2 cellular contexts compared by ENCODE assay signal in genomic region chr11:46120711-46121327, GRCh38.
TF ChIP-seq lines count a peak whose summit lies in the region.

No MANE protein-coding gene starts in this region.

TF ChIP-seq in HEK293, 187 proteins besides CTCF, POLR2A, EP300 and RAD21 (continued from another document and continues in another):
- peak; percentile 86 for TF ChIP-seq PRDM10 (tag by site-specific recombination; IDR thresholded peaks at IDR 0.05)
- TF ChIP-seq IKZF3 (tag by site-specific recombination; IDR thresholded peaks at IDR 0.05) = peak; percentile 90
- TF ChIP-seq, protein P1, sequence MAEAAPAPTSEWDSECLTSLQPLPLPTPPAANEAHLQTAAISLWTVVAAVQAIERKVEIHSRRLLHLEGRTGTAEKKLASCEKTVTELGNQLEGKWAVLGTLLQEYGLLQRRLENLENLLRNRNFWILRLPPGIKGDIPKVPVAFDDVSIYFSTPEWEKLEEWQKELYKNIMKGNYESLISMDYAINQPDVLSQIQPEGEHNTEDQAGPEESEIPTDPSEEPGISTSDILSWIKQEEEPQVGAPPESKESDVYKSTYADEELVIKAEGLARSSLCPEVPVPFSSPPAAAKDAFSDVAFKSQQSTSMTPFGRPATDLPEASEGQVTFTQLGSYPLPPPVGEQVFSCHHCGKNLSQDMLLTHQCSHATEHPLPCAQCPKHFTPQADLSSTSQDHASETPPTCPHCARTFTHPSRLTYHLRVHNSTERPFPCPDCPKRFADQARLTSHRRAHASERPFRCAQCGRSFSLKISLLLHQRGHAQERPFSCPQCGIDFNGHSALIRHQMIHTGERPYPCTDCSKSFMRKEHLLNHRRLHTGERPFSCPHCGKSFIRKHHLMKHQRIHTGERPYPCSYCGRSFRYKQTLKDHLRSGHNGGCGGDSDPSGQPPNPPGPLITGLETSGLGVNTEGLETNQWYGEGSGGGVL (tag by site-specific recombination; IDR thresholded peaks at IDR 0.05) = peak; percentile 98
- peak; percentile 63; the same call in 1 of the 2 replicates for TF ChIP-seq SP3 (tag by site-specific recombination; IDR thresholded peaks at IDR 0.05)
- TF ChIP-seq ZNF10 (tag by site-specific recombination; IDR thresholded peaks at IDR 0.05) = peak; percentile 8; the same call in 1 of the 2 replicates
- TF ChIP-seq, protein P2, sequence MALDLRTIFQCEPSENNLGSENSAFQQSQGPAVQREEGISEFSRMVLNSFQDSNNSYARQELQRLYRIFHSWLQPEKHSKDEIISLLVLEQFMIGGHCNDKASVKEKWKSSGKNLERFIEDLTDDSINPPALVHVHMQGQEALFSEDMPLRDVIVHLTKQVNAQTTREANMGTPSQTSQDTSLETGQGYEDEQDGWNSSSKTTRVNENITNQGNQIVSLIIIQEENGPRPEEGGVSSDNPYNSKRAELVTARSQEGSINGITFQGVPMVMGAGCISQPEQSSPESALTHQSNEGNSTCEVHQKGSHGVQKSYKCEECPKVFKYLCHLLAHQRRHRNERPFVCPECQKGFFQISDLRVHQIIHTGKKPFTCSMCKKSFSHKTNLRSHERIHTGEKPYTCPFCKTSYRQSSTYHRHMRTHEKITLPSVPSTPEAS (tag by site-specific recombination; IDR thresholded peaks at IDR 0.05) = no peak
- TF ChIP-seq GLIS2 (tag by site-specific recombination; IDR thresholded peaks at IDR 0.05) = peak; percentile 45; the same call in 1 of the 2 replicates
- TF ChIP-seq, protein P3, sequence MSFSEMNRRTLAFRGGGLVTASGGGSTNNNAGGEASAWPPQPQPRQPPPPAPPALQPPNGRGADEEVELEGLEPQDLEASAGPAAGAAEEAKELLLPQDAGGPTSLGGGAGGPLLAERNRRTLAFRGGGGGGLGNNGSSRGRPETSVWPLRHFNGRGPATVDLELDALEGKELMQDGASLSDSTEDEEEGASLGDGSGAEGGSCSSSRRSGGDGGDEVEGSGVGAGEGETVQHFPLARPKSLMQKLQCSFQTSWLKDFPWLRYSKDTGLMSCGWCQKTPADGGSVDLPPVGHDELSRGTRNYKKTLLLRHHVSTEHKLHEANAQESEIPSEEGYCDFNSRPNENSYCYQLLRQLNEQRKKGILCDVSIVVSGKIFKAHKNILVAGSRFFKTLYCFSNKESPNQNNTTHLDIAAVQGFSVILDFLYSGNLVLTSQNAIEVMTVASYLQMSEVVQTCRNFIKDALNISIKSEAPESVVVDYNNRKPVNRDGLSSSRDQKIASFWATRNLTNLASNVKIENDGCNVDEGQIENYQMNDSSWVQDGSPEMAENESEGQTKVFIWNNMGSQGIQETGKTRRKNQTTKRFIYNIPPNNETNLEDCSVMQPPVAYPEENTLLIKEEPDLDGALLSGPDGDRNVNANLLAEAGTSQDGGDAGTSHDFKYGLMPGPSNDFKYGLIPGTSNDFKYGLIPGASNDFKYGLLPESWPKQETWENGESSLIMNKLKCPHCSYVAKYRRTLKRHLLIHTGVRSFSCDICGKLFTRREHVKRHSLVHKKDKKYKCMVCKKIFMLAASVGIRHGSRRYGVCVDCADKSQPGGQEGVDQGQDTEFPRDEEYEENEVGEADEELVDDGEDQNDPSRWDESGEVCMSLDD (tag by site-specific recombination; IDR thresholded peaks at IDR 0.05) = peak; percentile 70
- TF ChIP-seq, protein P4, sequence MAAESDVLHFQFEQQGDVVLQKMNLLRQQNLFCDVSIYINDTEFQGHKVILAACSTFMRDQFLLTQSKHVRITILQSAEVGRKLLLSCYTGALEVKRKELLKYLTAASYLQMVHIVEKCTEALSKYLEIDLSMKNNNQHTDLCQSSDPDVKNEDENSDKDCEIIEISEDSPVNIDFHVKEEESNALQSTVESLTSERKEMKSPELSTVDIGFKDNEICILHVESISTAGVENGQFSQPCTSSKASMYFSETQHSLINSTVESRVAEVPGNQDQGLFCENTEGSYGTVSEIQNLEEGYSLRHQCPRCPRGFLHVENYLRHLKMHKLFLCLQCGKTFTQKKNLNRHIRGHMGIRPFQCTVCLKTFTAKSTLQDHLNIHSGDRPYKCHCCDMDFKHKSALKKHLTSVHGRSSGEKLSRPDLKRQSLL (tag by site-specific recombination; IDR thresholded peaks at IDR 0.05) = peak; percentile 99
- peak; percentile 76; the same call in 1 of the 2 replicates for TF ChIP-seq KLF8 (tag by site-specific recombination; IDR thresholded peaks at IDR 0.05)
- peak; percentile 99 for TF ChIP-seq ZNF394 (tag by site-specific recombination; IDR thresholded peaks at IDR 0.05; ENCODE audit: borderline replicate concordance)
- peak; percentile 98 for TF ChIP-seq ZNF341 (tag by site-specific recombination; IDR thresholded peaks at IDR 0.05; ENCODE audit: low read depth)

TF ChIP-seq in WTC11, 78 proteins besides CTCF, POLR2A, EP300 and RAD21 (continued from another document):
- no peak for TF ChIP-seq E2F4 (CRISPR knock-in tag; IDR thresholded peaks at IDR 0.05; ENCODE audit: borderline replicate concordance, low read depth)
- TF ChIP-seq ZNF232 (CRISPR knock-in tag; IDR thresholded peaks at IDR 0.05) = no peak
- TF ChIP-seq, protein P5, sequence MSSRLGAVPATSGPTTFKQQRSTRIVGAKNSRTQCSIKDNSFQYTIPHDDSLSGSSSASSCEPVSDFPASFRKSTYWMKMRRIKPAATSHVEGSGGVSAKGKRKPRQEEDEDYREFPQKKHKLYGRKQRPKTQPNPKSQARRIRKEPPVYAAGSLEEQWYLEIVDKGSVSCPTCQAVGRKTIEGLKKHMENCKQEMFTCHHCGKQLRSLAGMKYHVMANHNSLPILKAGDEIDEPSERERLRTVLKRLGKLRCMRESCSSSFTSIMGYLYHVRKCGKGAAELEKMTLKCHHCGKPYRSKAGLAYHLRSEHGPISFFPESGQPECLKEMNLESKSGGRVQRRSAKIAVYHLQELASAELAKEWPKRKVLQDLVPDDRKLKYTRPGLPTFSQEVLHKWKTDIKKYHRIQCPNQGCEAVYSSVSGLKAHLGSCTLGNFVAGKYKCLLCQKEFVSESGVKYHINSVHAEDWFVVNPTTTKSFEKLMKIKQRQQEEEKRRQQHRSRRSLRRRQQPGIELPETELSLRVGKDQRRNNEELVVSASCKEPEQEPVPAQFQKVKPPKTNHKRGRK (CRISPR knock-in tag; IDR thresholded peaks at IDR 0.05; ENCODE audit: borderline replicate concordance) = no peak
- TF ChIP-seq ZNF281 (CRISPR knock-in tag; IDR thresholded peaks at IDR 0.05) = no peak
- no peak for TF ChIP-seq MLX (CRISPR knock-in tag; IDR thresholded peaks at IDR 0.05)
- no peak for TF ChIP-seq GTF2I (CRISPR knock-in tag; conservative IDR thresholded peaks at IDR 0.05)
- TF ChIP-seq, protein P6, sequence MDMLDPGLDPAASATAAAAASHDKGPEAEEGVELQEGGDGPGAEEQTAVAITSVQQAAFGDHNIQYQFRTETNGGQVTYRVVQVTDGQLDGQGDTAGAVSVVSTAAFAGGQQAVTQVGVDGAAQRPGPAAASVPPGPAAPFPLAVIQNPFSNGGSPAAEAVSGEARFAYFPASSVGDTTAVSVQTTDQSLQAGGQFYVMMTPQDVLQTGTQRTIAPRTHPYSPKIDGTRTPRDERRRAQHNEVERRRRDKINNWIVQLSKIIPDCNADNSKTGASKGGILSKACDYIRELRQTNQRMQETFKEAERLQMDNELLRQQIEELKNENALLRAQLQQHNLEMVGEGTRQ (CRISPR knock-in tag; IDR thresholded peaks at IDR 0.05) = no peak
- TF ChIP-seq, protein P7, sequence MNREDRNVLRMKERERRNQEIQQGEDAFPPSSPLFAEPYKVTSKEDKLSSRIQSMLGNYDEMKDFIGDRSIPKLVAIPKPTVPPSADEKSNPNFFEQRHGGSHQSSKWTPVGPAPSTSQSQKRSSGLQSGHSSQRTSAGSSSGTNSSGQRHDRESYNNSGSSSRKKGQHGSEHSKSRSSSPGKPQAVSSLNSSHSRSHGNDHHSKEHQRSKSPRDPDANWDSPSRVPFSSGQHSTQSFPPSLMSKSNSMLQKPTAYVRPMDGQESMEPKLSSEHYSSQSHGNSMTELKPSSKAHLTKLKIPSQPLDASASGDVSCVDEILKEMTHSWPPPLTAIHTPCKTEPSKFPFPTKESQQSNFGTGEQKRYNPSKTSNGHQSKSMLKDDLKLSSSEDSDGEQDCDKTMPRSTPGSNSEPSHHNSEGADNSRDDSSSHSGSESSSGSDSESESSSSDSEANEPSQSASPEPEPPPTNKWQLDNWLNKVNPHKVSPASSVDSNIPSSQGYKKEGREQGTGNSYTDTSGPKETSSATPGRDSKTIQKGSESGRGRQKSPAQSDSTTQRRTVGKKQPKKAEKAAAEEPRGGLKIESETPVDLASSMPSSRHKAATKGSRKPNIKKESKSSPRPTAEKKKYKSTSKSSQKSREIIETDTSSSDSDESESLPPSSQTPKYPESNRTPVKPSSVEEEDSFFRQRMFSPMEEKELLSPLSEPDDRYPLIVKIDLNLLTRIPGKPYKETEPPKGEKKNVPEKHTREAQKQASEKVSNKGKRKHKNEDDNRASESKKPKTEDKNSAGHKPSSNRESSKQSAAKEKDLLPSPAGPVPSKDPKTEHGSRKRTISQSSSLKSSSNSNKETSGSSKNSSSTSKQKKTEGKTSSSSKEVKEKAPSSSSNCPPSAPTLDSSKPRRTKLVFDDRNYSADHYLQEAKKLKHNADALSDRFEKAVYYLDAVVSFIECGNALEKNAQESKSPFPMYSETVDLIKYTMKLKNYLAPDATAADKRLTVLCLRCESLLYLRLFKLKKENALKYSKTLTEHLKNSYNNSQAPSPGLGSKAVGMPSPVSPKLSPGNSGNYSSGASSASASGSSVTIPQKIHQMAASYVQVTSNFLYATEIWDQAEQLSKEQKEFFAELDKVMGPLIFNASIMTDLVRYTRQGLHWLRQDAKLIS (CRISPR knock-in tag; IDR thresholded peaks at IDR 0.05; ENCODE audit: borderline replicate concordance) = no peak
